In the genomic region with DNA sequence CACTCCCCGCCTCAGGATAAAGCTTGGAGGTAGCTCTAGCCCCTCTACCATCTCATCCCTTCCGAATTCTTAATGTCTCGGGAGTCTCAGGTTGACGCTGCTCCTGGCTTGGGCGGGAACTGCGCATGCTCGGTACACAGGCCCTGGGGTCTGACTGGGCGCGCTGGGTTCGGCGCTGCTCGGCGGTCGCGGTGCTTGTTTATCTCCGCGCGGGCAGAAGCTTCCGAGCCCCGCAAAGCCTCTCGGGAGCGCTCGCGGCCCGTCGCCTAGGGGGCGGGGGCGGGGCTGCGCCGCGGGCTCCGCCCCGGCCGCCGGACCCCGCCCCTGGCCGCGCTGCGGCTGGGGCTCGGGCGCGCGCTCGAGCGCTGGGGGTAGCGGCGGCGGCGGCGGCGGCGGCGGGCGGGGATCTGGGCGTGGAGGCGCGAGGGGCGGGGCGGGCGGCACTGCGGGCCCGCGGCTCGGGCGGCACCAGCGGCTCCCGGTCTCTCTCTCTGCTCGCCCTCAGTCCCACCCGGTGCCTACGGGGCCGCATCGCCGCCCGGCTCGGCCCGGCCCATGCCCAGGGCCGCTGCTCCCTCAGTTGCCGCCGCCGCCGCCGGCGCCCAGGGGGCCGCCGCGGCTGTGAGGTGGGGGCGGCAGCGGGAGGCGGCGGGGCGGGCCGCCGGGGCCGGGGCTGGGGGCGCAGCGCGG, we compare ENCODE assay signal across 8 cellular contexts. TPM values are rescaled to one million over a fixed set of nuclear protein-coding genes. Genes with fewer than 3 reads are reported as not detected.
DNase-seq lines count a peak whose midpoint lies in the region; ATAC-seq and TF ChIP-seq lines count a peak whose summit lies in the region.

Gene RAP2A (plus strand): TSS at position 443 of the 690 bp plus-strand sequence. CDS start 302 bp downstream, outside the sequence.

- TF ChIP-seq POLR2A in right lobe of liver (IDR thresholded peaks at IDR 0.05) = peak; percentile 80

- peak within 1 kb of the TSS; percentile 78 for H3K4me3 ChIP-seq in BLaER1
- peak within 1 kb of the TSS; percentile 63 to 88 (median 66) for H3K4me3 ChIP-seq in right lobe of liver

- H3K36me3 ChIP-seq in BLaER1 (peaks cover 4% of the 10 kb centered on the region; the same call in 1 of the 2 replicates), right lobe of liver (no peaks in the 10 kb centered on the region)

- peak within 1 kb of the TSS; percentile 85 for H3K9ac ChIP-seq in BLaER1

- TF ChIP-seq CTCF in right lobe of liver (IDR thresholded peaks at IDR 0.05) = peak in 1 of 4 donors; percentile 15

- WGBS in right lobe of liver (ENCODE audit: insufficient coverage, low coverage, low lambda C conversion rate, missing lambda C conversion rate) = 2% methylated on average over 35 of the region's 97 CpGs

- H4K20me1 ChIP-seq in BLaER1 = peaks cover 15% of the 10 kb centered on the region

- no peaks in the 10 kb centered on the region for H3K27me3 ChIP-seq in BLaER1
- H3K27me3 ChIP-seq in right lobe of liver = no peaks in the 10 kb centered on the region

- H3K4me2 ChIP-seq in BLaER1 = peak within 1 kb of the TSS; percentile 92

- H3K9me3 ChIP-seq in BLaER1 (no peaks in the 10 kb centered on the region; the same call in 1 of the 2 replicates), right lobe of liver (no peaks in the 10 kb centered on the region)

- peak within 1 kb of the TSS; percentile 87 for H3K27ac ChIP-seq in BLaER1
- H3K27ac ChIP-seq in right lobe of liver = peak within 1 kb of the TSS; percentile 89 to 99 (median 99)

- H3K4me1 ChIP-seq in BLaER1 (peaks cover 33% of the 10 kb centered on the region), right lobe of liver (peaks cover 0 to 12% (median 1%) of the 10 kb centered on the region in 4 donors)

- ATAC-seq in GM19395 (IDR thresholded peaks at IDR 0.05; ENCODE audit: unreplicated experiment) (peak; percentile 39), HG03558 (IDR thresholded peaks at IDR 0.05; ENCODE audit: extremely low read depth, unreplicated experiment) (peak; percentile 21), right lobe of liver (peak; percentile 75 to 83 (median 78))

- DNase-seq in NCI-H748 treated with DMSO at 0.1 percent for 48 hours (lab: John Stamatoyannopoulos, UW) = peak; percentile 70
- DNase-seq in activated CD4-positive, alpha-beta T cell treated with anti-CD3 and anti-CD28 coated beads, Interleukin-2, amount 50 U/mL, for 48 hours = peak; percentile 85 to 88
- peak; percentile 95 for DNase-seq in dermis blood vessel endothelial cell
- DNase-seq in right lobe of liver = peak; percentile 93 to 96 (median 95)
- peak; percentile 91 for DNase-seq in stimulated activated CD4-positive, alpha-beta T cell treated with anti-CD3 and anti-CD28 coated beads, Interleukin-4, amount 100 ng/mL, for 24 hours

- intact Hi-C loops in right lobe of liver (cut with DNase I) = no loop called here

RNA-seq across cellular contexts. Expression of gene RAP2A, which starts in this region (rescaled TPM):
- 61.1 and 63.6 TPM in 2 replicates for total RNA-seq in dermis blood vessel endothelial cell
- total RNA-seq in right lobe of liver = 10 to 100 TPM in 1 of 6 experiments, 1 to 10 TPM in 5; 7.4 to 16.5 (median 8.8) TPM

Comparison
In these comparisons a context has a peak if more than half of its experiments do, and no peak if none do; other contexts are left out.
1. Peak in every context shown above with its lines: DNase-seq, ATAC-seq, H3K4me3 ChIP-seq and H3K27ac ChIP-seq.
2. ATAC-seq: peak in every context shown above with its lines; median percentile 78 in right lobe of liver; 39 in GM19395; 21 in HG03558.